In genomic region chr20:37602634-37603033, GRCh38 we compare ENCODE assay signal across 1 cellular context.
TF ChIP-seq lines count a peak whose summit lies in the region.

No MANE protein-coding gene starts in this region.

TF ChIP-seq in K562, 482 proteins besides CTCF, POLR2A, EP300 and RAD21:
- TF ChIP-seq NR2C1 (IDR thresholded peaks at IDR 0.05) = no peak
- TF ChIP-seq NR2C1 (tag; IDR thresholded peaks at IDR 0.05) = no peak
- TF ChIP-seq MAFF (IDR thresholded peaks at IDR 0.05; ENCODE audit: low read length) = 0 out of 2 replicates have a peak, but pooled peaks have one; percentile 17
- TF ChIP-seq ZNF57 (CRISPR knock-in tag; IDR thresholded peaks at IDR 0.05) = no peak
- no peak for TF ChIP-seq SIRT6 (IDR thresholded peaks at IDR 0.05; ENCODE audit: low read depth, low read length)
- TF ChIP-seq ATF3 (IDR thresholded peaks at IDR 0.05) = peak; percentile 39; the same call in 1 of the 2 replicates
- TF ChIP-seq ATF3 (CRISPR knock-in tag; conservative IDR thresholded peaks at IDR 0.05) = no peak
- TF ChIP-seq, protein P1, sequence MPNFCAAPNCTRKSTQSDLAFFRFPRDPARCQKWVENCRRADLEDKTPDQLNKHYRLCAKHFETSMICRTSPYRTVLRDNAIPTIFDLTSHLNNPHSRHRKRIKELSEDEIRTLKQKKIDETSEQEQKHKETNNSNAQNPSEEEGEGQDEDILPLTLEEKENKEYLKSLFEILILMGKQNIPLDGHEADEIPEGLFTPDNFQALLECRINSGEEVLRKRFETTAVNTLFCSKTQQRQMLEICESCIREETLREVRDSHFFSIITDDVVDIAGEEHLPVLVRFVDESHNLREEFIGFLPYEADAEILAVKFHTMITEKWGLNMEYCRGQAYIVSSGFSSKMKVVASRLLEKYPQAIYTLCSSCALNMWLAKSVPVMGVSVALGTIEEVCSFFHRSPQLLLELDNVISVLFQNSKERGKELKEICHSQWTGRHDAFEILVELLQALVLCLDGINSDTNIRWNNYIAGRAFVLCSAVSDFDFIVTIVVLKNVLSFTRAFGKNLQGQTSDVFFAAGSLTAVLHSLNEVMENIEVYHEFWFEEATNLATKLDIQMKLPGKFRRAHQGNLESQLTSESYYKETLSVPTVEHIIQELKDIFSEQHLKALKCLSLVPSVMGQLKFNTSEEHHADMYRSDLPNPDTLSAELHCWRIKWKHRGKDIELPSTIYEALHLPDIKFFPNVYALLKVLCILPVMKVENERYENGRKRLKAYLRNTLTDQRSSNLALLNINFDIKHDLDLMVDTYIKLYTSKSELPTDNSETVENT (CRISPR knock-in tag; IDR thresholded peaks at IDR 0.05) = no peak
- peak; percentile 43; the same call in 1 of the 2 replicates for TF ChIP-seq C11orf30 (IDR thresholded peaks at IDR 0.05; ENCODE audit: low read depth)
- no peak for TF ChIP-seq ZBTB7A (IDR thresholded peaks at IDR 0.05; ENCODE audit: borderline replicate concordance, control insufficient read depth, low read depth, low read length)
- peak; percentile 52 for TF ChIP-seq ZNF316 (IDR thresholded peaks at IDR 0.05)
- no peak for TF ChIP-seq SIN3B (IDR thresholded peaks at IDR 0.05; ENCODE audit: low read depth)
- TF ChIP-seq MAFG (tag; conservative IDR thresholded peaks at IDR 0.05) = 0 out of 2 replicates have a peak, but pooled peaks have one; percentile 22
- no peak for TF ChIP-seq ZNF764 (CRISPR knock-in tag; IDR thresholded peaks at IDR 0.05; ENCODE audit: low read depth)
- TF ChIP-seq ZFPM2 (CRISPR knock-in tag; IDR thresholded peaks at IDR 0.05) = no peak
- TF ChIP-seq PHTF2 (CRISPR knock-in tag; IDR thresholded peaks at IDR 0.05) = no peak
- no peak for TF ChIP-seq CBFA2T3 (IDR thresholded peaks at IDR 0.05)
- no peak for TF ChIP-seq ETV5 (CRISPR knock-in tag; IDR thresholded peaks at IDR 0.05; ENCODE audit: low read depth)
